ENCODE assay signal across 8 cellular contexts in the genomic region with DNA sequence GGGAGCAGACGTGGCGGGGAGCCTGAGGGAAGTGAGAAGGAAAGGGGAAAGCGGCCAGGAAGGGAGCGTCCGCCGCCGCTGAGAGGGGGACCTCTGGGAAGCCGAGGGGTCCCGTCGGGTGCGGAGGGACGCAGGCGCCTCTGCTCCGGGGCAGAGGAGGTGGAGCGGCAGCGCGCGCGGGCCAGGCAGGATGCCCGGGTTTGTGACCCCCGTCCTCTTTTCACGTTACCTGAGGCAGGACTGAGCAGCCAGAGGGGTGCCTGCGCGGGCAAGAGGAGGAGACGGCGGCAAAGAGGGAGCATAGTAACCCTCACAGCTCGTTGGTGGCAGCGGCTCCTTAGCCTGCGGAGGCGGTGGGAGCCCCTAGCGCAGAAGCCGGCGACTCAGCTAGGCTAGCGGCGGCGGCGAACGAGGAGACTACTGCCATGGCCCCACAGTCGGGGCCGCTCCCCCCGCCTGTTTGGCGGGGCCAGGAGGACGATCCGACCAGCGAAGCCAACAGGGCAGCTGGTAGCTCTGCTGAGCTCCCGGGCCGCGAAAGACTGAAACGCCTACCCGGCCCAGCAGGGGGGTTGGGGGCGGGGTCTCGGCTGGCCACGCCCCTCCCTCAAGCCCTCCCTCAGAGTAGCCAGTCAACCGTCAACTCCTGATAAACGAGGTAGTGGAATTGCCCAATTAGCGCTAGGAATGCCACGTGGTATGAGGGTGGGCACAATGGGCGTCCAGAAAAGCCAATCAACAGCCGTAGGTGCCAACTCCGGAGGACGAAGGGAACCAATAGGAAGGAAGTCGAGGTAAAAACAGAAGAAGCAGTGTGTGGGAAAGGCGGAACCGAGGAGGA. TPM values are rescaled to one million over a fixed set of nuclear protein-coding genes. Genes with fewer than 3 reads are reported as not detected.
A peak's percentile ranks its signal among the peaks of the same experiment; 100 is the strongest.
DNase-seq lines count a peak whose midpoint lies in the region; ATAC-seq and TF ChIP-seq lines count a peak whose summit lies in the region.

Gene TESK2 (minus strand): TSS at position 541 of the 841 bp plus-strand sequence. CDS start 33,378 bp downstream, outside the sequence.

- POLR2A ChIA-PET in CD8-positive, alpha-beta T cell (lab: Charles Lee): interaction anchor here (0.7 to 4.0 kb wide), 12 partner anchors 10 to 672 kb away, joined by 3 to 33 read pairs (median 4); partner anchors contain the start of genes CCDC163, EIF2B3, HECTD3 and MMACHC

- H3K27ac ChIP-seq in CD8-positive, alpha-beta T cell (ENCODE audit: low read depth, low read length): peak within 1 kb of the TSS; percentile 49
- H3K27ac ChIP-seq in ectodermal cell (ENCODE audit: insufficient read depth, low read depth, low read length, poor library complexity, severe bottlenecking): no peak within 1 kb of the TSS

- H3K4me3 ChIP-seq in CD8-positive, alpha-beta T cell (ENCODE audit: low read depth, low read length): peak within 1 kb of the TSS; percentile 74
- H3K4me3 ChIP-seq in ectodermal cell (ENCODE audit: insufficient read depth, low read depth, low read length) (peak within 1 kb of the TSS; percentile 79), lower leg skin (ENCODE audit: low read depth, poor library complexity, severe bottlenecking) (peak within 1 kb of the TSS; percentile 60)

- no peaks in the 10 kb centered on the region for H3K27me3 Mint-ChIP-seq in CD8-positive, alpha-beta T cell (ENCODE audit: low read depth)

- CTCF ChIA-PET in CD8-positive, alpha-beta T cell (lab: Charles Lee): interaction anchor here (0.8 to 8.5 kb wide), 9 partner anchors 9 to 762 kb away, joined by 3 to 182 read pairs (median 5); partner anchors contain the start of genes AKR1A1, CCDC163, HECTD3 and MMACHC

- H3K9me3 Mint-ChIP-seq in CD8-positive, alpha-beta T cell: no peaks in the 10 kb centered on the region

- no peak within 1 kb of the TSS for H3K4me3 Mint-ChIP-seq in CD8-positive, alpha-beta T cell

- ATAC-seq in CD8-positive, alpha-beta T cell: peak; percentile 91
- ATAC-seq in GM19452 (IDR thresholded peaks at IDR 0.05; ENCODE audit: unreplicated experiment): peak; percentile 89
- peak; percentile 82 for ATAC-seq in HG03571 (IDR thresholded peaks at IDR 0.05; ENCODE audit: unreplicated experiment)

- TF ChIP-seq CTCF in CD8-positive, alpha-beta T cell (IDR thresholded peaks at IDR 0.05): no peak
- TF ChIP-seq CTCF in lower leg skin (IDR thresholded peaks at IDR 0.05): no peak

- H3K4me1 Mint-ChIP-seq in CD8-positive, alpha-beta T cell (ENCODE audit: low read depth): peaks cover 16% of the 10 kb centered on the region

- TF ChIP-seq POLR2A in lower leg skin (IDR thresholded peaks at IDR 0.05): no peak

- H3K27me3 ChIP-seq in CD8-positive, alpha-beta T cell (ENCODE audit: insufficient read depth, low read length): no peaks in the 10 kb centered on the region
- peaks cover 27% of the 10 kb centered on the region for H3K27me3 ChIP-seq in ectodermal cell (ENCODE audit: control insufficient read depth, insufficient read depth, low read length, poor library complexity, severe bottlenecking)

- 1% methylated on average over 64 of the region's 64 CpGs for WGBS in ectodermal cell, 2 experiments
- 0 to 1% methylated on average over 38 to 48 of the region's 64 CpGs for WGBS in lower leg skin, 2 donors

- intact Hi-C loops in CD8-positive, alpha-beta T cell (cut with DNase I, micrococcal nuclease): loop anchor here (1.0 to 5.0 kb wide), 13 partner anchors 9 to 774 kb away; partner anchors contain the start of genes CCDC163 (in 2 of the 2), MMACHC (in 2 of the 2), MUTYH (in 2 of the 2) and TOE1 (in 2 of the 2)
- intact Hi-C loops in lower leg skin (cut with DNase I; ENCODE audit: low total_unique reads): loop anchor here (5.0 kb wide), 1 partner anchor 129 kb away; no protein-coding TSS in a partner anchor

- H3K4me1 ChIP-seq in CD8-positive, alpha-beta T cell (ENCODE audit: insufficient read depth, low read length): peaks cover 11% of the 10 kb centered on the region
- no peaks in the 10 kb centered on the region for H3K4me1 ChIP-seq in ectodermal cell (ENCODE audit: control insufficient read depth, insufficient read depth, low read length)

- H3K9me3 ChIP-seq in CD8-positive, alpha-beta T cell (ENCODE audit: low read length): no peaks in the 10 kb centered on the region
- H3K9me3 ChIP-seq in ectodermal cell (ENCODE audit: control insufficient read depth, low read length): no peaks in the 10 kb centered on the region

- peaks cover 14% of the 10 kb centered on the region for H3K36me3 Mint-ChIP-seq in CD8-positive, alpha-beta T cell

- DNase-seq in CD8-positive, alpha-beta T cell: peak; percentile 94 to 98 (median 95)
- DNase-seq in NCI-H748 treated with DMSO at 0.1 percent for 48 hours (lab: John Stamatoyannopoulos, UW) (peak; percentile 100), lower leg skin (ENCODE audit: low spot score in 2 of 2) (peak; percentile 99 to 100)
- peak; percentile 93 to 95 for DNase-seq in activated CD4-positive, alpha-beta T cell treated with anti-CD3 and anti-CD28 coated beads, Interleukin-2, amount 50 U/mL, for 48 hours
- peak; percentile 91 to 98 for DNase-seq in stimulated activated CD4-positive, alpha-beta T cell treated with anti-CD3 and anti-CD28 coated beads, Interleukin-4, amount 100 ng/mL, for 4 hours

- no peak within 1 kb of the TSS for H3K27ac Mint-ChIP-seq in CD8-positive, alpha-beta T cell

- no peaks in the 10 kb centered on the region for H3K36me3 ChIP-seq in CD8-positive, alpha-beta T cell (ENCODE audit: insufficient read depth, low read length)
- no peaks in the 10 kb centered on the region for H3K36me3 ChIP-seq in ectodermal cell (ENCODE audit: control insufficient read depth, insufficient read depth, low read length)

RNA-seq across cellular contexts. Expression of gene TESK2, which starts in this region (rescaled TPM):
- total RNA-seq in CD8-positive, alpha-beta T cell: 1 to 10 TPM; 4.6 to 5.8 TPM
- polyA plus RNA-seq in ectodermal cell (2013, experiment 1 of 4): 4.6 TPM
- 6.4 TPM for polyA plus RNA-seq in ectodermal cell (2013, experiment 2 of 4)
- 5.1 TPM for polyA plus RNA-seq in ectodermal cell (2013, experiment 3 of 4)
- 5.3 TPM for polyA plus RNA-seq in ectodermal cell (2013, experiment 4 of 4)
- 10 to 100 TPM; 16.9 to 23.8 (median 20.0) TPM for total RNA-seq in lower leg skin
